ENCODE assay signal across 9 cellular contexts in the genomic region with DNA sequence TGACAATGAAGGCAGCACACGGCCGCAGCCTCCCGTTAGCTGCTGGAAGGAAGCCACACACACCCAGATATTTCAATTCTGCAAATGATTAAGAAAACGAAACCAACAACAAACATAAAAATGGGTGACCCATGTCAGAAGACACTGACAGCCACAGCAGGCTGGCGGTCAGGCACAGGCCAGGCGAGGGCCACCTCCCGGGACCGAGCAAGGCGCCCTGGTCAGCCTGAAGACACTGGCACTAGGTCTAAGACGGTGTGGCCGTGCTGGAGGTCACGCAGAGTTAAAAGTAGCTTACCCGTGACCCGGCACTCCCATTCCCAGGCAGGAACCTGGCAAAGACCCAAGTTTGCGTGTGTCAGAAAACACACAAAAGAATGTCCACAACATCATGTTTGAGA.
DNase-seq lines count a peak whose midpoint lies in the region; ATAC-seq and TF ChIP-seq lines count a peak whose summit lies in the region.
"Had no signal": no experiment of that assay in that cellular context is flagged by ENCODE, and none has a peak within 500 bp of the region (broad histone marks: within the 10 kb centered on the region; RNA-seq: fewer than 3 reads in every experiment).

No MANE protein-coding gene starts in this region.

- no peaks in the 10 kb centered on the region for H3K27me3 ChIP-seq in left ventricle myocardium inferior (ENCODE audit: low read depth)

- H3K4me3 ChIP-seq in left ventricle myocardium inferior, result peak overlapping the region; percentile 57

- H3K27ac ChIP-seq in left ventricle myocardium inferior (replicated peaks), result peak overlapping the region; percentile 87
- H3K27ac ChIP-seq: KMS-11 had no signal

- no peaks in the 10 kb centered on the region for H3K9me3 ChIP-seq in left ventricle myocardium inferior (replicated peaks)

- DNase-seq in HFFc6 (no peak), left ventricle myocardium inferior (peak; percentile 30), NCI-H187 treated with DMSO at 0.1 percent for 48 hours (lab: John Stamatoyannopoulos, UW) (no peak), NCI-H1105 (lab: John Stamatoyannopoulos, UW) (no peak)
- no peak for DNase-seq in activated T-cell treated with anti-CD3 and anti-CD28 coated beads, Interleukin-2, amount 50 U/mL, for 4 hours
- peak; percentile 22 for DNase-seq in stimulated activated CD8-positive, alpha-beta memory T cell treated with anti-CD3 and anti-CD28 coated beads, Interleukin-4, amount 100 ng/mL, for 48 hours
- DNase-seq in activated CD4-positive, alpha-beta T cell treated with anti-CD3 and anti-CD28 coated beads, Interleukin-2, amount 50 U/mL, for 1 hour, result no peak

- H3K4me3 Mint-ChIP-seq in HFFc6, result peak overlapping the region; percentile 81
- H3K4me3 Mint-ChIP-seq in activated T-cell treated with anti-CD3 and anti-CD28 coated beads, Interleukin-2, amount 50 U/mL, for 4 hours, result peak overlapping the region; percentile 78

- H3K9me3 Mint-ChIP-seq in HFFc6, result no peaks in the 10 kb centered on the region
- peaks cover 4% of the 10 kb centered on the region for H3K9me3 Mint-ChIP-seq in activated T-cell treated with anti-CD3 and anti-CD28 coated beads, Interleukin-2, amount 50 U/mL, for 4 hours

- peaks cover 20% of the 10 kb centered on the region for H3K36me3 Mint-ChIP-seq in HFFc6 (ENCODE audit: low read depth)
- H3K36me3 Mint-ChIP-seq in activated T-cell treated with anti-CD3 and anti-CD28 coated beads, Interleukin-2, amount 50 U/mL, for 4 hours (ENCODE audit: insufficient read depth), result peaks cover 9% of the 10 kb centered on the region

- H3K4me1 ChIP-seq in left ventricle myocardium inferior, result peaks cover 71% of the 10 kb centered on the region

- intact Hi-C loops in left ventricle myocardium inferior (cut with micrococcal nuclease), result no loop called here

- no peaks in the 10 kb centered on the region for H3K36me3 ChIP-seq in left ventricle myocardium inferior

- no peak for TF ChIP-seq CTCF in HFFc6 (IDR thresholded peaks at IDR 0.05)
- no peak for TF ChIP-seq CTCF in left ventricle myocardium inferior (IDR thresholded peaks at IDR 0.05; ENCODE audit: borderline replicate concordance)

- ATAC-seq in activated T-cell treated with anti-CD3 and anti-CD28 coated beads, Interleukin-2, amount 50 U/mL, for 4 hours, result peak in 1 of 2 donors; percentile 12
- no peak for ATAC-seq in GM18867 (IDR thresholded peaks at IDR 0.05; ENCODE audit: unreplicated experiment)

- H3K27me3 Mint-ChIP-seq in HFFc6 (ENCODE audit: insufficient read depth), result peaks cover 2% of the 10 kb centered on the region; the same call in 1 of the 2 replicates
- H3K27me3 Mint-ChIP-seq in activated T-cell treated with anti-CD3 and anti-CD28 coated beads, Interleukin-2, amount 50 U/mL, for 4 hours (ENCODE audit: low read depth), result no peaks in the 10 kb centered on the region

- peaks cover 36% of the 10 kb centered on the region for H3K4me1 Mint-ChIP-seq in HFFc6 (ENCODE audit: low read depth)
- H3K4me1 Mint-ChIP-seq in activated T-cell treated with anti-CD3 and anti-CD28 coated beads, Interleukin-2, amount 50 U/mL, for 4 hours (ENCODE audit: low read depth), result peaks cover 75% of the 10 kb centered on the region

- peak overlapping the region; percentile 85; the same call in 1 of the 2 replicates for H3K27ac Mint-ChIP-seq in HFFc6

Comparison
In these comparisons a context has a peak if more than half of its experiments do, and no peak if none do; other contexts are left out.
1. DNase-seq: peak in left ventricle myocardium inferior (single experiment) and stimulated activated CD8-positive, alpha-beta memory T cell treated with anti-CD3 and anti-CD28 coated beads, Interleukin-4, amount 100 ng/mL, for 48 hours (single experiment); none in HFFc6 (single experiment), activated T-cell treated with anti-CD3 and anti-CD28 coated beads, Interleukin-2, amount 50 U/mL, for 4 hours (single experiment), NCI-H187 treated with DMSO at 0.1 percent for 48 hours (single experiment), NCI-H1105 (single experiment) and activated CD4-positive, alpha-beta T cell treated with anti-CD3 and anti-CD28 coated beads, Interleukin-2, amount 50 U/mL, for 1 hour (single experiment).